Comparison of ENCODE assay signal across 14 cellular contexts in genomic region chr12:26869908-26870459, GRCh38. TPM values are rescaled to one million over a fixed set of nuclear protein-coding genes. Genes with fewer than 3 reads are reported as not detected.
DNase-seq lines count a peak whose midpoint lies in the region; ATAC-seq and TF ChIP-seq lines count a peak whose summit lies in the region.
"Had no signal": no experiment of that assay in that cellular context is flagged by ENCODE, and none has a peak within 500 bp of the region (broad histone marks: within the 10 kb centered on the region; RNA-seq: fewer than 3 reads in every experiment).

No MANE protein-coding gene starts in this region.

- H3K79me2 ChIP-seq in GM23338 (replicated peaks; ENCODE audit: insufficient read depth), result no peaks in the 10 kb centered on the region

- DNase-seq in COLO668 (lab: John Stamatoyannopoulos, UW; ENCODE audit: unreplicated experiment), result peak; percentile 1
- peak; percentile 23 for DNase-seq in GM23338 (ENCODE audit: low spot score)
- peak; percentile 66 to 76 for DNase-seq in SJCRH30
- peak; percentile 60 for DNase-seq in left kidney (ENCODE audit: low read depth, low spot score)
- DNase-seq in SKM-1 treated with dmso at 0.1 percent for 144 hours (lab: John Stamatoyannopoulos, UW; ENCODE audit: unreplicated experiment), result no peak
- DNase-seq: activated CD4-positive, alpha-beta T cell treated with anti-CD3 and anti-CD28 coated beads for 4 hours; kidney glomerular epithelial cell; NCI-H345 had no signal

- H3K4me1 Mint-ChIP-seq in GM23338, result peaks cover 2% of the 10 kb centered on the region; the same call in 1 of the 3 replicates

- no peaks in the 10 kb centered on the region for H4K20me1 ChIP-seq in GM23338 (replicated peaks; ENCODE audit: insufficient read depth)

- H2AFZ ChIP-seq in GM23338, result peak overlapping the region; percentile 90

- H3K27me3 ChIP-seq in GM23338 (ENCODE audit: insufficient read depth) (no peaks in the 10 kb centered on the region), SJCRH30 (no peaks in the 10 kb centered on the region)
- H3K27me3 ChIP-seq: cardiac muscle cell had no signal

- H3K4me1 ChIP-seq in GM23338 (ENCODE audit: insufficient read depth) (no peaks in the 10 kb centered on the region), SJCRH30 (peaks cover 28% of the 10 kb centered on the region)

- no peaks in the 10 kb centered on the region for H3F3A ChIP-seq in GM23338 (replicated peaks; ENCODE audit: low read depth)

- H3K4me2 ChIP-seq in GM23338, result no peak overlapping the region

- TF ChIP-seq CTCF in GM23338 (conservative IDR thresholded peaks at IDR 0.05; ENCODE audit: low read depth in 2 of 2), result no peak

- no peak overlapping the region for H3K4me3 ChIP-seq in GM23338
- no peak overlapping the region for H3K4me3 ChIP-seq in SJCRH30
- H3K4me3 ChIP-seq: cardiac muscle cell had no signal

- H3K9me2 ChIP-seq in GM23338 (ENCODE audit: insufficient read depth), result no peaks in the 10 kb centered on the region

- H3K36me3 Mint-ChIP-seq in GM23338 (ENCODE audit: low read depth), result no peaks in the 10 kb centered on the region
- H3K36me3 Mint-ChIP-seq: activated naive CD8-positive, alpha-beta T cell had no signal

- peaks cover 2% of the 10 kb centered on the region for H3K27me3 Mint-ChIP-seq in GM23338 (ENCODE audit: insufficient read depth, low read depth, poor library complexity)

- H3K9me3 ChIP-seq in SJCRH30 (replicated peaks), result no peaks in the 10 kb centered on the region; the same call in 1 of the 2 replicates

- no peaks in the 10 kb centered on the region for H3K36me3 ChIP-seq in GM23338 (ENCODE audit: insufficient read depth)
- no peaks in the 10 kb centered on the region for H3K36me3 ChIP-seq in SJCRH30
- H3K36me3 ChIP-seq: cardiac muscle cell had no signal

- no peak overlapping the region for H3K4me3 Mint-ChIP-seq in GM23338
- H3K4me3 Mint-ChIP-seq: activated naive CD8-positive, alpha-beta T cell; T-helper 2 cell treated with Interferon-gamma antibody and Interleukin-4, amounts not matched to agents 5 μg/mL and 100 μg/mL, for 36 hours had no signal

- no peak overlapping the region for H3K27ac ChIP-seq in GM23338 (ENCODE audit: low read depth)
- H3K27ac ChIP-seq in SJCRH30, result no peak overlapping the region
- H3K27ac ChIP-seq: cardiac muscle cell had no signal

- H3K9me3 Mint-ChIP-seq in GM23338, result no peaks in the 10 kb centered on the region
- H3K9me3 Mint-ChIP-seq: T-helper 2 cell treated with Interferon-gamma antibody and Interleukin-4, amounts not matched to agents 5 μg/mL and 100 μg/mL, for 36 hours had no signal

- H3K27ac Mint-ChIP-seq in GM23338, result no peak overlapping the region
- H3K27ac Mint-ChIP-seq: activated naive CD8-positive, alpha-beta T cell had no signal

- ATAC-seq in GM23338 (peak; percentile 89), HG02798 (IDR thresholded peaks at IDR 0.05; ENCODE audit: poor library complexity, unreplicated experiment) (no peak), HG03139 (IDR thresholded peaks at IDR 0.05; ENCODE audit: unreplicated experiment) (no peak), HG02884 (IDR thresholded peaks at IDR 0.05; ENCODE audit: unreplicated experiment) (no peak)

TF ChIP-seq in GM23338, 12 proteins besides CTCF, POLR2A, EP300 and RAD21:
- TF ChIP-seq POLR2AphosphoS5 (IDR thresholded peaks at IDR 0.05; ENCODE audit: low read depth) (no peak), ZNF331 (CRISPR knock-in tag; IDR thresholded peaks at IDR 0.05; ENCODE audit: low read depth) (no peak), ZNF114 (CRISPR knock-in tag; IDR thresholded peaks at IDR 0.05) (no peak), NANOG (IDR thresholded peaks at IDR 0.05; ENCODE audit: borderline replicate concordance) (no peak), STAT1 (IDR thresholded peaks at IDR 0.05; ENCODE audit: unreplicated experiment) (no peak), CREB1 (CRISPR knock-in tag; IDR thresholded peaks at IDR 0.05; ENCODE audit: low read depth) (no peak), EZH2 (IDR thresholded peaks at IDR 0.05; ENCODE audit: low read depth, unreplicated experiment) (no peak), JUNB (IDR thresholded peaks at IDR 0.05; ENCODE audit: unreplicated experiment) (no peak)
- TF ChIP-seq, protein P1, sequence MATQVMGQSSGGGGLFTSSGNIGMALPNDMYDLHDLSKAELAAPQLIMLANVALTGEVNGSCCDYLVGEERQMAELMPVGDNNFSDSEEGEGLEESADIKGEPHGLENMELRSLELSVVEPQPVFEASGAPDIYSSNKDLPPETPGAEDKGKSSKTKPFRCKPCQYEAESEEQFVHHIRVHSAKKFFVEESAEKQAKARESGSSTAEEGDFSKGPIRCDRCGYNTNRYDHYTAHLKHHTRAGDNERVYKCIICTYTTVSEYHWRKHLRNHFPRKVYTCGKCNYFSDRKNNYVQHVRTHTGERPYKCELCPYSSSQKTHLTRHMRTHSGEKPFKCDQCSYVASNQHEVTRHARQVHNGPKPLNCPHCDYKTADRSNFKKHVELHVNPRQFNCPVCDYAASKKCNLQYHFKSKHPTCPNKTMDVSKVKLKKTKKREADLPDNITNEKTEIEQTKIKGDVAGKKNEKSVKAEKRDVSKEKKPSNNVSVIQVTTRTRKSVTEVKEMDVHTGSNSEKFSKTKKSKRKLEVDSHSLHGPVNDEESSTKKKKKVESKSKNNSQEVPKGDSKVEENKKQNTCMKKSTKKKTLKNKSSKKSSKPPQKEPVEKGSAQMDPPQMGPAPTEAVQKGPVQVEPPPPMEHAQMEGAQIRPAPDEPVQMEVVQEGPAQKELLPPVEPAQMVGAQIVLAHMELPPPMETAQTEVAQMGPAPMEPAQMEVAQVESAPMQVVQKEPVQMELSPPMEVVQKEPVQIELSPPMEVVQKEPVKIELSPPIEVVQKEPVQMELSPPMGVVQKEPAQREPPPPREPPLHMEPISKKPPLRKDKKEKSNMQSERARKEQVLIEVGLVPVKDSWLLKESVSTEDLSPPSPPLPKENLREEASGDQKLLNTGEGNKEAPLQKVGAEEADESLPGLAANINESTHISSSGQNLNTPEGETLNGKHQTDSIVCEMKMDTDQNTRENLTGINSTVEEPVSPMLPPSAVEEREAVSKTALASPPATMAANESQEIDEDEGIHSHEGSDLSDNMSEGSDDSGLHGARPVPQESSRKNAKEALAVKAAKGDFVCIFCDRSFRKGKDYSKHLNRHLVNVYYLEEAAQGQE (IDR thresholded peaks at IDR 0.05; ENCODE audit: unreplicated experiment), result no peak
- TF ChIP-seq, protein P2, sequence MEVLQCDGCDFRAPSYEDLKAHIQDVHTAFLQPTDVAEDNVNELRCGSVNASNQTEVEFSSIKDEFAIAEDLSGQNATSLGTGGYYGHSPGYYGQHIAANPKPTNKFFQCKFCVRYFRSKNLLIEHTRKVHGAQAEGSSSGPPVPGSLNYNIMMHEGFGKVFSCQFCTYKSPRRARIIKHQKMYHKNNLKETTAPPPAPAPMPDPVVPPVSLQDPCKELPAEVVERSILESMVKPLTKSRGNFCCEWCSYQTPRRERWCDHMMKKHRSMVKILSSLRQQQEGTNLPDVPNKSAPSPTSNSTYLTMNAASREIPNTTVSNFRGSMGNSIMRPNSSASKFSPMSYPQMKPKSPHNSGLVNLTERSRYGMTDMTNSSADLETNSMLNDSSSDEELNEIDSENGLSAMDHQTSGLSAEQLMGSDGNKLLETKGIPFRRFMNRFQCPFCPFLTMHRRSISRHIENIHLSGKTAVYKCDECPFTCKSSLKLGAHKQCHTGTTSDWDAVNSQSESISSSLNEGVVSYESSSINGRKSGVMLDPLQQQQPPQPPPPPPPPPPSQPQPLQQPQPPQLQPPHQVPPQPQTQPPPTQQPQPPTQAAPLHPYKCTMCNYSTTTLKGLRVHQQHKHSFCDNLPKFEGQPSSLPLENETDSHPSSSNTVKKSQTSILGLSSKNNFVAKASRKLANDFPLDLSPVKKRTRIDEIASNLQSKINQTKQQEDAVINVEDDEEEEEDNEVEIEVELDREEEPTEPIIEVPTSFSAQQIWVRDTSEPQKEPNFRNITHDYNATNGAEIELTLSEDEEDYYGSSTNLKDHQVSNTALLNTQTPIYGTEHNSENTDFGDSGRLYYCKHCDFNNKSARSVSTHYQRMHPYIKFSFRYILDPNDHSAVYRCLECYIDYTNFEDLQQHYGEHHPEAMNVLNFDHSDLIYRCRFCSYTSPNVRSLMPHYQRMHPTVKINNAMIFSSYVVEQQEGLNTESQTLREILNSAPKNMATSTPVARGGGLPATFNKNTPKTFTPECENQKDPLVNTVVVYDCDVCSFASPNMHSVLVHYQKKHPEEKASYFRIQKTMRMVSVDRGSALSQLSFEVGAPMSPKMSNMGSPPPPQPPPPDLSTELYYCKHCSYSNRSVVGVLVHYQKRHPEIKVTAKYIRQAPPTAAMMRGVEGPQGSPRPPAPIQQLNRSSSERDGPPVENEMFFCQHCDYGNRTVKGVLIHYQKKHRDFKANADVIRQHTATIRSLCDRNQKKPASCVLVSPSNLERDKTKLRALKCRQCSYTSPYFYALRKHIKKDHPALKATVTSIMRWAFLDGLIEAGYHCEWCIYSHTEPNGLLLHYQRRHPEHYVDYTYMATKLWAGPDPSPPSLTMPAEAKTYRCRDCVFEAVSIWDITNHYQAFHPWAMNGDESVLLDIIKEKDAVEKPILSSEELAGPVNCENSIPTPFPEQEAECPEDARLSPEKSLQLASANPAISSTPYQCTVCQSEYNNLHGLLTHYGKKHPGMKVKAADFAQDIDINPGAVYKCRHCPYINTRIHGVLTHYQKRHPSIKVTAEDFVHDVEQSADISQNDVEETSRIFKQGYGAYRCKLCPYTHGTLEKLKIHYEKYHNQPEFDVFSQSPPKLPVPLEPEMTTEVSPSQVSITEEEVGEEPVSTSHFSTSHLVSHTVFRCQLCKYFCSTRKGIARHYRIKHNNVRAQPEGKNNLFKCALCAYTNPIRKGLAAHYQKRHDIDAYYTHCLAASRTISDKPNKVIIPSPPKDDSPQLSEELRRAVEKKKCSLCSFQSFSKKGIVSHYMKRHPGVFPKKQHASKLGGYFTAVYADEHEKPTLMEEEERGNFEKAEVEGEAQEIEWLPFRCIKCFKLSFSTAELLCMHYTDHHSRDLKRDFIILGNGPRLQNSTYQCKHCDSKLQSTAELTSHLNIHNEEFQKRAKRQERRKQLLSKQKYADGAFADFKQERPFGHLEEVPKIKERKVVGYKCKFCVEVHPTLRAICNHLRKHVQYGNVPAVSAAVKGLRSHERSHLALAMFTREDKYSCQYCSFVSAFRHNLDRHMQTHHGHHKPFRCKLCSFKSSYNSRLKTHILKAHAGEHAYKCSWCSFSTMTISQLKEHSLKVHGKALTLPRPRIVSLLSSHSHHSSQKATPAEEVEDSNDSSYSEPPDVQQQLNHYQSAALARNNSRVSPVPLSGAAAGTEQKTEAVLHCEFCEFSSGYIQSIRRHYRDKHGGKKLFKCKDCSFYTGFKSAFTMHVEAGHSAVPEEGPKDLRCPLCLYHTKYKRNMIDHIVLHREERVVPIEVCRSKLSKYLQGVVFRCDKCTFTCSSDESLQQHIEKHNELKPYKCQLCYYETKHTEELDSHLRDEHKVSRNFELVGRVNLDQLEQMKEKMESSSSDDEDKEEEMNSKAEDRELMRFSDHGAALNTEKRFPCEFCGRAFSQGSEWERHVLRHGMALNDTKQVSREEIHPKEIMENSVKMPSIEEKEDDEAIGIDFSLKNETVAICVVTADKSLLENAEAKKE (CRISPR knock-in tag; IDR thresholded peaks at IDR 0.05), result no peak

RNA-seq across cellular contexts. Expression of gene ITPR2, which starts 37.0 kb away (rescaled TPM):
- 55.0 and 65.2 TPM in 2 replicates for total RNA-seq in GM23338 (2014; rRNA removed; shearing (Covaris generic))
- polyA plus RNA-seq in GM23338 (2016; fragmentation: Nextera tagmentation; extraction: Ambion mirVana), result 38.4 and 44.5 TPM in 2 replicates
- 7.8 and 8.7 TPM in 2 replicates for total RNA-seq in SJCRH30 (2014; rRNA removed; shearing (Covaris generic))
